In genomic region chr10:43851030-43851429, GRCh38 we compare ENCODE assay signal across 21 cellular contexts.
A peak's percentile ranks its signal among the peaks of the same experiment; 100 is the strongest.
DNase-seq lines count a peak whose midpoint lies in the region; ATAC-seq, FAIRE-seq and TF ChIP-seq lines count a peak whose summit lies in the region.
"Had no signal": no experiment of that assay in that cellular context is flagged by ENCODE, and none has a peak within 500 bp of the region (broad histone marks: within the 10 kb centered on the region; RNA-seq: fewer than 3 reads in every experiment).

No MANE protein-coding gene starts in this region.

- TF ChIP-seq POLR2A in K562 (conservative IDR thresholded peaks at IDR 0.05) (no peak), adrenal gland (IDR thresholded peaks at IDR 0.05) (no peak)

- H3K27me3 ChIP-seq in K562 (ENCODE audit: control insufficient read depth in 2 of 2, insufficient read depth in 2 of 2, low read length in 2 of 2) (peaks cover 2 to 18% of the 10 kb centered on the region in 2 experiments; a peak in 3 of 5 replicates), adrenal gland (no peaks in the 10 kb centered on the region)
- H3K27me3 ChIP-seq: BE2C had no signal

- H3K9me3 ChIP-seq in K562 (replicated peaks; ENCODE audit: control insufficient read depth, insufficient read depth, low read depth, low read length), result no peaks in the 10 kb centered on the region
- no peaks in the 10 kb centered on the region for H3K9me3 ChIP-seq in adrenal gland (replicated peaks in 1 of 3)
- H3K9me3 ChIP-seq: BE2C had no signal

- H4K20me1 ChIP-seq in K562 (replicated peaks; ENCODE audit: control insufficient read depth, insufficient read depth, low read length), result peaks cover 4% of the 10 kb centered on the region; the same call in 1 of the 2 replicates

- no peak overlapping the region for H3K27ac ChIP-seq in K562 (ENCODE audit: extremely low read depth, low read depth, low read length)
- no peak overlapping the region for H3K27ac ChIP-seq in adrenal gland
- H3K27ac ChIP-seq: C4-2B had no signal

- H3K36me3 ChIP-seq in K562 (ENCODE audit: control insufficient read depth, insufficient read depth, low read length), result no peaks in the 10 kb centered on the region
- H3K36me3 ChIP-seq in adrenal gland (replicated peaks in 1 of 2), result no peaks in the 10 kb centered on the region
- H3K36me3 ChIP-seq: BE2C had no signal

- FAIRE-seq in HTR-8/SVneo (lab: Jason Lieb, UNC), result peak; percentile 86
- peak; percentile 29 for FAIRE-seq in K562 (lab: Jason Lieb, UNC)
- FAIRE-seq: A204.1, D721Med, G401.6, GM12891, HepG2 had no signal

- H3K9me1 ChIP-seq in K562 (ENCODE audit: control insufficient read depth, insufficient read depth, low read length), result no peaks in the 10 kb centered on the region

- intact Hi-C loops in K562 (cut with micrococcal nuclease) (loop anchor here (10.0 kb wide), 1 partner anchor 176 kb away; no protein-coding TSS in a partner anchor), adrenal gland (cut with DNase I) (no loop called here)

- H3K79me2 ChIP-seq in K562 (ENCODE audit: control insufficient read depth, insufficient read depth, low read length), result no peaks in the 10 kb centered on the region

- no TSS peak for BruUV-seq in K562 (replicated peaks; lab: Mats Ljungman, UMichigan)

- POLR2A ChIA-PET in K562 (lab: Yijun Ruan, JAX), result interaction anchor here (0.6 kb wide), 1 partner anchor 563 kb away, joined by 3 read pairs; no protein-coding TSS in a partner anchor

- DNase-seq in Caki2 (ENCODE audit: low read depth), result peak; percentile 25
- DNase-seq in HTR-8/SVneo (ENCODE audit: insufficient read length, low spot score), result no peak
- DNase-seq in K562 (ENCODE audit: extremely low read depth in 1 of 4, low spot score in 3 of 4), result peak in 1 of 4 experiments; percentile 12
- DNase-seq in mucosa of gallbladder (ENCODE audit: low spot score), result peak; percentile 34
- DNase-seq in NCI-H2029 (lab: John Stamatoyannopoulos, UW), result no peak
- DNase-seq in SHP77 treated with DMSO at 0.1 percent for 48 hours (lab: John Stamatoyannopoulos, UW), result no peak
- DNase-seq in adrenal gland, result no peak
- DNase-seq: BE2C; CD4-positive, alpha-beta memory T cell; DMS153; DMS79 treated with DMSO at 0.1 percent for 48 hours; EL; H7 had no signal

- H3K4me3 ChIP-seq in K562, result no peak overlapping the region
- H3K4me3 ChIP-seq in adrenal gland, result no peak overlapping the region
- H3K4me3 ChIP-seq: GM23338 had no signal

- TF ChIP-seq EP300 in K562 (IDR thresholded peaks at IDR 0.05; ENCODE audit: low read length), result no peak

- no peak overlapping the region for H3K9ac ChIP-seq in K562 (ENCODE audit: insufficient read depth in 1 of 2, low read depth in 2 of 2, low read length in 2 of 2)

- WGBS in K562 (ENCODE audit: insufficient coverage, low coverage, missing lambda C conversion rate), result 0% methylated on average over 3 of the region's 3 CpGs
- WGBS in adrenal gland, 4 donors, result 83 to 96% (median 88%) methylated on average over 3 of the region's 3 CpGs

- in situ Hi-C loops in Caki2 (cut with HindIII; ENCODE audit: low pct_unique_long_range_greater_than_20kb, low sequenced_read_pairs), result no loop called here
- in situ Hi-C loops in K562 (cut with MboI), result no loop called here

- peak; percentile 69; the same call in 2 of the 3 replicates for ATAC-seq in K562
- ATAC-seq in GM19463 (IDR thresholded peaks at IDR 0.05; ENCODE audit: unreplicated experiment), result no peak
- ATAC-seq: GM23338, HepG2 had no signal

- TF ChIP-seq RAD21 in K562 (CRISPR knock-in tag; conservative IDR thresholded peaks at IDR 0.05 in 1 of 2, IDR thresholded peaks at IDR 0.05 in 1 of 2), result no peak

- no peak overlapping the region for H3K4me2 ChIP-seq in K562 (ENCODE audit: insufficient read depth, low read length)
- H3K4me2 ChIP-seq: GM23338 had no signal

- TF ChIP-seq CTCF in K562 (IDR thresholded peaks at IDR 0.05 in 2 of 3, conservative IDR thresholded peaks at IDR 0.05 in 1 of 3; ENCODE audit: insufficient read depth in 2 of 3, low read depth in 1 of 3, low read length in 3 of 3), result no peak
- no peak for TF ChIP-seq CTCF in adrenal gland (IDR thresholded peaks at IDR 0.05)

- no peak overlapping the region for H2AFZ ChIP-seq in K562 (ENCODE audit: low read depth, low read length)
- H2AFZ ChIP-seq: GM23338 had no signal

- H3K4me1 ChIP-seq in K562 (replicated peaks in 1 of 2; ENCODE audit: control insufficient read depth in 2 of 2, insufficient read depth in 2 of 2, low read length in 2 of 2) (no peaks in the 10 kb centered on the region), adrenal gland (replicated peaks in 1 of 2) (no peaks in the 10 kb centered on the region)

- CTCF ChIA-PET in K562 (lab: Yijun Ruan, JAX; ENCODE audit: low intra/inter-chr PET ratio), result no interaction called here

TF ChIP-seq in K562, 482 proteins besides CTCF, POLR2A, EP300 and RAD21:
- TF ChIP-seq SRF (CRISPR knock-in tag; IDR thresholded peaks at IDR 0.05) (no peak), SREBF2 (CRISPR knock-in tag; IDR thresholded peaks at IDR 0.05) (no peak), ZHX1 (conservative IDR thresholded peaks at IDR 0.05; ENCODE audit: low read length) (no peak), DPF2 (IDR thresholded peaks at IDR 0.05) (no peak), NFIC (IDR thresholded peaks at IDR 0.05) (no peak), ATF4 (CRISPR knock-in tag; IDR thresholded peaks at IDR 0.05) (no peak), ZNF175 (CRISPR knock-in tag; IDR thresholded peaks at IDR 0.05; ENCODE audit: low read depth) (no peak), SRSF1 (IDR thresholded peaks at IDR 0.05; ENCODE audit: low read depth, low read length) (no peak), ZNF696 (CRISPR knock-in tag; conservative IDR thresholded peaks at IDR 0.05) (no peak), DDX20 (tag; IDR thresholded peaks at IDR 0.05; ENCODE audit: low read depth) (no peak), HNRNPLL (IDR thresholded peaks at IDR 0.05; ENCODE audit: low read depth, low read length, poor library complexity, severe bottlenecking) (no peak), YY1 (IDR thresholded peaks at IDR 0.05; ENCODE audit: borderline replicate concordance in 1 of 3, control insufficient read depth in 1 of 3, extremely low read depth in 1 of 3, insufficient read depth in 3 of 3, insufficient read length in 1 of 3, insufficient replicate concordance in 2 of 3, low read depth in 1 of 3, low read length in 2 of 3) (no peak), SPI1 (IDR thresholded peaks at IDR 0.05; ENCODE audit: borderline replicate concordance, low read depth, low read length) (no peak), ZKSCAN3 (CRISPR knock-in tag; IDR thresholded peaks at IDR 0.05) (no peak), ZNF511 (CRISPR knock-in tag; IDR thresholded peaks at IDR 0.05) (no peak)

Comparison
In these comparisons a context has a peak if more than half of its experiments do, and no peak if none do; other contexts are left out.
1. DNase-seq: peak in Caki2 (single experiment) and mucosa of gallbladder (single experiment); none in HTR-8/SVneo (single experiment), NCI-H2029 (single experiment), SHP77 treated with DMSO at 0.1 percent for 48 hours (single experiment) and adrenal gland (0 of 7).